In the genomic region with DNA sequence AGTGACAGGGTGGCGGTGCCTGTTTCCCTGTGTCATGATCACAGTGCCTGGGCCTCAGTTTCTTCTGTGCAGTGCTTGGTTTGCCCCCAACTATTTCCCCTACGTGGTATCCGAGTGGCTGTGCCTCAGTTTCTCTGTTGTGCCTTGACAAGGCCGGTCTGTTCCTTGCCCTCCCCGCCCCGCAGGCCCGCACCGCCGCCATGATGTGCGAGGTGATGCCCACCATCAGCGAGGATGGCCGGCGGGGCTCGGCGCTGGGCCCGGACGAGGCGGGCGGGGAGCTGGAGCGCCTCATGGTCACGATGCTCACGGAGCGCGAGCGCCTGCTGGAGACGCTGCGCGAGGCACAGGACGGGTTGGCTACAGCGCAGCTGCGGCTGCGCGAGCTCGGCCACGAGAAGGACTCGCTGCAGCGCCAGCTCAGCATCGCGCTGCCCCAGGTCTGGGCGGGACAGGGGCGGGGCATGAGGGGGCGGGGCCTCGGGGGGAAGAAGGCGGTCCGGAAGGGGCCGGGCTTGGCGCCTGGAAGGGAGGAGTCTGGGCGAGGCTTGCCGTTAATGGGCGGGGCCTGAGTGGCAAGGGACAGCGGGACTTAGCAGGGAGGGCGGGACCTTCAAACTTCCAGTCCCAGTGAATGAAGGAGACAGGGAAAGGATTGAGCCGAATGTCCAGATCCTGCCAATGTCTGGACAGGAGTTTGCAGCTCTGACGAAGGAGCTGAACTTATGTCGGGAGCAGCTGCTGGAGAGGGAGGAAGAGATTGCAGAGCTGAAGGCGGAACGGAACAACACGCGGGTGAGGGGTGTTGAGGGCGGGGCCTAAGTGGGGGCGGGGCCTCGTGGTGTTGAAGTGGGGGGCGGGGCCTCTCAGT, we compare ENCODE assay signal across 9 cellular contexts. TPM values are rescaled to one million over a fixed set of nuclear protein-coding genes. Genes with fewer than 3 reads are reported as not detected.
A peak's percentile ranks its signal among the peaks of the same experiment; 100 is the strongest.
DNase-seq lines count a peak whose midpoint lies in the region; ATAC-seq and TF ChIP-seq lines count a peak whose summit lies in the region.
"Had no signal": no experiment of that assay in that cellular context is flagged by ENCODE, and none has a peak within 500 bp of the region (broad histone marks: within the 10 kb centered on the region; RNA-seq: fewer than 3 reads in every experiment).

No MANE protein-coding gene starts in this region.

- H3K4me3 ChIP-seq in BLaER1 treated with 17β-estradiol and CSF1 and Interleukin-3, amounts not matched to agents 10 nM and 100 nM = peak overlapping the region; percentile 41 to 68 (median 54); a peak in 16 of 20 replicates
- H3K4me3 ChIP-seq in liver (ENCODE audit: low read depth in 1 of 3, low read length in 3 of 3) = peak overlapping the region in 2 of 3 donors; percentile 25 to 70

- WGBS in liver = 6% methylated on average over 63 of the region's 63 CpGs

- DNase-seq in NCI-H526 treated with DMSO at 0.1 percent for 48 hours (lab: John Stamatoyannopoulos, UW) (peak; percentile 98), dedifferentiated amniotic fluid mesenchymal stem cell (ENCODE audit: extremely low spot score) (peak; percentile 97)
- DNase-seq in activated CD4-positive, alpha-beta T cell treated with anti-CD3 and anti-CD28 coated beads, Interleukin-2, amount 10 ng/mL, durations not matched to agents 7 days and 5 days = peak; percentile 95
- peak; percentile 93 for DNase-seq in stimulated activated CD4-positive, alpha-beta T cell treated with anti-CD3 and anti-CD28 coated beads, Interleukin-4, amount 100 ng/mL, for 1 hour

- H3K4me3 Mint-ChIP-seq in activated CD4-positive, alpha-beta T cell treated with anti-CD3 and anti-CD28 coated beads, Interleukin-2, amount 10 ng/mL, durations not matched to agents 7 days and 5 days = peak overlapping the region; percentile 81

- POLR2A ChIA-PET in activated CD4-positive, alpha-beta T cell treated with anti-CD3 and anti-CD28 coated beads, Interleukin-2, amount 10 ng/mL, durations not matched to agents 7 days and 5 days (lab: Charles Lee) = interaction anchor here (0.5 kb wide), 1 partner anchor 14 kb away, joined by 3 read pairs; no protein-coding TSS in a partner anchor

- no peaks in the 10 kb centered on the region for H4K20me1 ChIP-seq in BLaER1 treated with 17β-estradiol and CSF1 and Interleukin-3, amounts not matched to agents 10 nM and 100 nM

- H3K4me2 ChIP-seq in BLaER1 treated with 17β-estradiol and CSF1 and Interleukin-3, amounts not matched to agents 10 nM and 100 nM = peak overlapping the region; percentile 55 to 82 (median 76)

- CTCF ChIA-PET in activated CD4-positive, alpha-beta T cell treated with anti-CD3 and anti-CD28 coated beads, Interleukin-2, amount 10 ng/mL, durations not matched to agents 7 days and 5 days (lab: Charles Lee) = interaction anchor here (0.7 to 3.2 kb wide), 7 partner anchors 9 to 157 kb away, joined by 3 to 24 read pairs (median 7); partner anchors contain the start of genes LIN7B and RUVBL2

- H3K9ac ChIP-seq in BLaER1 treated with 17β-estradiol and CSF1 and Interleukin-3, amounts not matched to agents 10 nM and 100 nM = peak overlapping the region in 8 of 11 experiments; percentile 44 to 69 (median 56); a peak in 10 of 22 replicates
- no peak overlapping the region for H3K9ac ChIP-seq in liver (ENCODE audit: low read depth in 1 of 2, low read length in 2 of 2)

- H3K27ac ChIP-seq in BLaER1 treated with 17β-estradiol and CSF1 and Interleukin-3, amounts not matched to agents 10 nM and 100 nM = peak overlapping the region in 9 of 11 experiments; percentile 19 to 71 (median 47); a peak in 12 of 22 replicates
- H3K27ac ChIP-seq in liver (ENCODE audit: low read depth in 1 of 2, low read length in 2 of 2) = no peak overlapping the region

- H3K27ac Mint-ChIP-seq in activated CD4-positive, alpha-beta T cell treated with anti-CD3 and anti-CD28 coated beads, Interleukin-2, amount 10 ng/mL, durations not matched to agents 7 days and 5 days = peak overlapping the region; percentile 91

- TF ChIP-seq CTCF in liver (IDR thresholded peaks at IDR 0.05; ENCODE audit: low read depth, low read length, missing input control) = no peak

- H3K4me1 ChIP-seq in BLaER1 treated with 17β-estradiol and CSF1 and Interleukin-3, amounts not matched to agents 10 nM and 100 nM = peaks cover 9 to 21% (median 18%) of the 10 kb centered on the region in 10 experiments
- H3K4me1 ChIP-seq in liver (ENCODE audit: control insufficient read depth in 4 of 4, insufficient read depth in 4 of 4, low read length in 3 of 4) = peaks cover 0 to 11% (median 7%) of the 10 kb centered on the region in 4 donors

- peaks cover 8 to 18% (median 12%) of the 10 kb centered on the region in 11 experiments; a peak in 16 of 22 replicates for H3K36me3 ChIP-seq in BLaER1 treated with 17β-estradiol and CSF1 and Interleukin-3, amounts not matched to agents 10 nM and 100 nM
- H3K36me3 ChIP-seq in liver (ENCODE audit: control insufficient read depth in 4 of 4, insufficient read depth in 3 of 4, low read depth in 1 of 4, low read length in 3 of 4) = no peaks in the 10 kb centered on the region

- H3K9me3 Mint-ChIP-seq in activated CD4-positive, alpha-beta T cell treated with anti-CD3 and anti-CD28 coated beads, Interleukin-2, amount 10 ng/mL, durations not matched to agents 7 days and 5 days = no peaks in the 10 kb centered on the region

- peak; percentile 82 for ATAC-seq in GM19328 (IDR thresholded peaks at IDR 0.05; ENCODE audit: unreplicated experiment)
- ATAC-seq in HG03460 (IDR thresholded peaks at IDR 0.05; ENCODE audit: unreplicated experiment) = peak; percentile 84

- no peaks in the 10 kb centered on the region for H3K36me3 Mint-ChIP-seq in activated CD4-positive, alpha-beta T cell treated with anti-CD3 and anti-CD28 coated beads, Interleukin-2, amount 10 ng/mL, durations not matched to agents 7 days and 5 days (ENCODE audit: low read depth)

- H3K27me3 ChIP-seq in BLaER1 treated with 17β-estradiol and CSF1 and Interleukin-3, amounts not matched to agents 10 nM and 100 nM = peaks cover 0 to 7% (median 0%) of the 10 kb centered on the region in 11 experiments; a peak in 6 of 22 replicates
- H3K27me3 ChIP-seq in liver (ENCODE audit: control insufficient read depth in 4 of 4, insufficient read depth in 4 of 4, low read length in 3 of 4) = no peaks in the 10 kb centered on the region

- H3K27me3 Mint-ChIP-seq in activated CD4-positive, alpha-beta T cell treated with anti-CD3 and anti-CD28 coated beads, Interleukin-2, amount 10 ng/mL, durations not matched to agents 7 days and 5 days = peaks cover 4% of the 10 kb centered on the region

- H3K9me3 ChIP-seq in BLaER1 treated with 17β-estradiol and CSF1 and Interleukin-3, amounts not matched to agents 10 nM and 100 nM (replicated peaks in 1 of 11) = peaks cover 0 to 25% (median 9%) of the 10 kb centered on the region in 11 experiments; a peak in 9 of 22 replicates
- H3K9me3 ChIP-seq in liver (ENCODE audit: control insufficient read depth in 4 of 4, low read length in 3 of 4) = no peaks in the 10 kb centered on the region

- H3K4me1 Mint-ChIP-seq in activated CD4-positive, alpha-beta T cell treated with anti-CD3 and anti-CD28 coated beads, Interleukin-2, amount 10 ng/mL, durations not matched to agents 7 days and 5 days = peaks cover 17% of the 10 kb centered on the region

- TF ChIP-seq RAD21 in liver (IDR thresholded peaks at IDR 0.05) = no peak

TF ChIP-seq in liver, 16 proteins besides CTCF, POLR2A, EP300 and RAD21 (continues in another document):
- TF ChIP-seq FOXA2 (IDR thresholded peaks at IDR 0.05) = no peak
- no peak for TF ChIP-seq HNF4G (IDR thresholded peaks at IDR 0.05)
- TF ChIP-seq ATF3 (IDR thresholded peaks at IDR 0.05) = no peak
- TF ChIP-seq GABPA (IDR thresholded peaks at IDR 0.05 in 1 of 2, conservative IDR thresholded peaks at IDR 0.05 in 1 of 2) = peak in 1 of 2 donors; percentile 62

RNA-seq across cellular contexts. Expression of gene PPFIA3, which starts 8.6 kb away (rescaled TPM):
- total RNA-seq in activated CD4-positive, alpha-beta T cell treated with anti-CD3 and anti-CD28 coated beads, Interleukin-2, amount 10 ng/mL, durations not matched to agents 7 days and 5 days = 1 to 10 TPM; 1.6 TPM
- total RNA-seq in liver = 1 to 10 TPM; 1.5 to 2.1 TPM
- 1 to 10 TPM; 2.6 to 4.6 TPM for polyA plus RNA-seq in liver

RNA-seq across cellular contexts. Expression of gene C19orf73, which starts 9.0 kb away (rescaled TPM):
- total RNA-seq in activated CD4-positive, alpha-beta T cell treated with anti-CD3 and anti-CD28 coated beads, Interleukin-2, amount 10 ng/mL, durations not matched to agents 7 days and 5 days = 1 to 10 TPM; 1.0 to 1.3 TPM
- total RNA-seq in liver = 1 to 10 TPM in 1 of 2 donors, under 1 TPM in 1; 0.56 to 1.4 TPM
- polyA plus RNA-seq in liver = 1 to 10 TPM; 1.9 to 2.1 TPM

RNA-seq across cellular contexts. Expression of gene LIN7B, which starts 13.7 kb away (rescaled TPM):
- 1 to 10 TPM; 5.6 TPM for total RNA-seq in activated CD4-positive, alpha-beta T cell treated with anti-CD3 and anti-CD28 coated beads, Interleukin-2, amount 10 ng/mL, durations not matched to agents 7 days and 5 days
- total RNA-seq in liver = 1 to 10 TPM; 2.2 to 3.8 TPM
- 1 to 10 TPM; 2.7 to 3.0 TPM for polyA plus RNA-seq in liver

RNA-seq across cellular contexts. Expression of gene HRC, which starts 27.3 kb away (rescaled TPM):
- not detected for total RNA-seq in activated CD4-positive, alpha-beta T cell treated with anti-CD3 and anti-CD28 coated beads, Interleukin-2, amount 10 ng/mL, durations not matched to agents 7 days and 5 days
- total RNA-seq in liver = 1 to 10 TPM; 1.2 TPM
- polyA plus RNA-seq in liver = under 1 TPM; 0.25 to 0.51 TPM
- total RNA-seq: glomerular endothelial cell had no signal

RNA-seq across cellular contexts. Expression of gene TRPM4, which starts 29.7 kb away (rescaled TPM):
- under 1 TPM; 0.25 to 0.33 TPM for total RNA-seq in activated CD4-positive, alpha-beta T cell treated with anti-CD3 and anti-CD28 coated beads, Interleukin-2, amount 10 ng/mL, durations not matched to agents 7 days and 5 days
- 10 to 100 TPM in 1 of 2 donors, 1 to 10 TPM in 1; 8.1 to 11.0 TPM for total RNA-seq in liver
- polyA plus RNA-seq in liver = 10 to 100 TPM; 15.4 to 31.2 TPM

Comparison
In these comparisons a context has a peak if more than half of its experiments do, and no peak if none do; other contexts are left out.
1. H3K27ac ChIP-seq: peak in BLaER1 treated with 17β-estradiol and CSF1 and Interleukin-3, amounts not matched to agents 10 nM and 100 nM (9 of 11); none in liver (0 of 2).
2. H3K9ac ChIP-seq: peak in BLaER1 treated with 17β-estradiol and CSF1 and Interleukin-3, amounts not matched to agents 10 nM and 100 nM (8 of 11); none in liver (0 of 2).
3. Peak in every context shown above with its lines, with median percentiles within 50 percentile points of each other: DNase-seq.